ENCODE assay signal across 17 cellular contexts in the genomic region with DNA sequence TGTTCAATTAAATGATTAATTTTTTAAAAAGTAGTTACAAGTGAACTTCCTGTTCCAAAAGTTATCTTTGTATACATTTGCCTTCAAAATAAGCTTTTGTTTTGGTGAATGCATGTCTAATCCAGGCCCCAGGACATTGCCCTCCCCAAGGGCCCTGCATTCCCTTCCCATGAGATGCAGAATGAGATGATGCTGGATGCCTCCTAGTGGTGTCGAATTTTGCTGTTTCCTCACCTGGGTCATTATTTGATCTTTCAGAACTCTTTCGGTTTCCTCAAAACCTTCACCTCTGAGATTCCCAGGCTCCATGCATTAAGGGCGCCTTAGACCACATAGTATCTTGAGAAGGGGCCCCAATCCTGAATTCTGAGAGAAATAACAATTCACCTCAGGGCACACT.
DNase-seq lines count a peak whose midpoint lies in the region; ATAC-seq and TF ChIP-seq lines count a peak whose summit lies in the region.
"Had no signal": no experiment of that assay in that cellular context is flagged by ENCODE, and none has a peak within 500 bp of the region (broad histone marks: within the 10 kb centered on the region; RNA-seq: fewer than 3 reads in every experiment).

No MANE protein-coding gene starts in this region.

- H3K9me3 ChIP-seq in OCI-LY3 (ENCODE audit: insufficient read depth, low read length), result no peaks in the 10 kb centered on the region
- H3K9me3 ChIP-seq in right lobe of liver, result no peaks in the 10 kb centered on the region
- no peaks in the 10 kb centered on the region for H3K9me3 ChIP-seq in SJCRH30 (replicated peaks)
- H3K9me3 ChIP-seq: BE2C, Caco-2, HAP-1 had no signal

- no peak overlapping the region for H3K4me3 ChIP-seq in OCI-LY3 (ENCODE audit: low read length)
- no peak overlapping the region for H3K4me3 ChIP-seq in right lobe of liver
- no peak overlapping the region for H3K4me3 ChIP-seq in SJCRH30
- H3K4me3 ChIP-seq: HAP-1 had no signal

- no peaks in the 10 kb centered on the region for H3K27me3 Mint-ChIP-seq in activated CD4-positive, alpha-beta T cell treated with anti-CD3 and anti-CD28 coated beads, Interleukin-2, amount 10 ng/mL, durations not matched to agents 24 days and 14 days
- H3K27me3 Mint-ChIP-seq: CD4-positive, alpha-beta T cell had no signal

- H3K27ac ChIP-seq in OCI-LY3 (ENCODE audit: low read length) (no peak overlapping the region), right lobe of liver (no peak overlapping the region), SJCRH30 (no peak overlapping the region)

- no peak overlapping the region for H2AFZ ChIP-seq in OCI-LY3 (ENCODE audit: low read depth, low read length)

- TF ChIP-seq CTCF in OCI-LY3 (IDR thresholded peaks at IDR 0.05; ENCODE audit: low read depth, low read length) (peak; percentile 34), right lobe of liver (IDR thresholded peaks at IDR 0.05) (peak; percentile 11 to 28 (median 14))

- H3K9ac ChIP-seq in OCI-LY3 (ENCODE audit: low read length), result no peak overlapping the region

- H3K4me1 ChIP-seq in OCI-LY3 (ENCODE audit: low read length) (no peaks in the 10 kb centered on the region; the same call in 1 of the 2 replicates), right lobe of liver (no peaks in the 10 kb centered on the region), SJCRH30 (no peaks in the 10 kb centered on the region)
- H3K4me1 ChIP-seq: BE2C, Caco-2, HAP-1 had no signal

- no peak overlapping the region for H3K4me2 ChIP-seq in OCI-LY3 (ENCODE audit: low read length)

- H3K36me3 ChIP-seq in OCI-LY3 (replicated peaks; ENCODE audit: low read depth, low read length), result no peaks in the 10 kb centered on the region
- H3K36me3 ChIP-seq in right lobe of liver, result no peaks in the 10 kb centered on the region
- H3K36me3 ChIP-seq in SJCRH30, result no peaks in the 10 kb centered on the region
- H3K36me3 ChIP-seq: BE2C, HAP-1 had no signal

- no peaks in the 10 kb centered on the region for H3K36me3 Mint-ChIP-seq in activated CD4-positive, alpha-beta T cell treated with anti-CD3 and anti-CD28 coated beads, Interleukin-2, amount 10 ng/mL, durations not matched to agents 24 days and 14 days (ENCODE audit: low read depth)

- no peaks in the 10 kb centered on the region for H4K20me1 ChIP-seq in OCI-LY3 (ENCODE audit: insufficient read depth, low read length)

- intact Hi-C loops in right lobe of liver (cut with DNase I), result no loop called here
- intact Hi-C loops in activated CD4-positive, alpha-beta T cell treated with anti-CD3 and anti-CD28 coated beads, Interleukin-2, amount 10 ng/mL, durations not matched to agents 24 days and 14 days (cut with micrococcal nuclease), result no loop called here

- no peak for TF ChIP-seq POLR2A in right lobe of liver (IDR thresholded peaks at IDR 0.05)

- no peaks in the 10 kb centered on the region for H3K9me3 Mint-ChIP-seq in activated CD4-positive, alpha-beta T cell treated with anti-CD3 and anti-CD28 coated beads, Interleukin-2, amount 10 ng/mL, durations not matched to agents 24 days and 14 days

- no peaks in the 10 kb centered on the region for H3K27me3 ChIP-seq in OCI-LY3 (ENCODE audit: low read depth, low read length)
- H3K27me3 ChIP-seq in right lobe of liver, result no peaks in the 10 kb centered on the region
- H3K27me3 ChIP-seq in SJCRH30, result no peaks in the 10 kb centered on the region
- H3K27me3 ChIP-seq: BE2C had no signal

- no peak overlapping the region for H3K27ac Mint-ChIP-seq in activated CD4-positive, alpha-beta T cell treated with anti-CD3 and anti-CD28 coated beads, Interleukin-2, amount 10 ng/mL, durations not matched to agents 24 days and 14 days
- H3K27ac Mint-ChIP-seq: CD4-positive, alpha-beta T cell had no signal

- no peak overlapping the region for H3K4me3 Mint-ChIP-seq in activated CD4-positive, alpha-beta T cell treated with anti-CD3 and anti-CD28 coated beads, Interleukin-2, amount 10 ng/mL, durations not matched to agents 24 days and 14 days
- H3K4me3 Mint-ChIP-seq: CD4-positive, alpha-beta T cell had no signal

- DNase-seq in ELF-1 (ENCODE audit: low read depth, low spot score) (peak; percentile 8), foreskin melanocyte (peak; percentile 11), right lobe of liver (no peak), SJCRH30 (no peak), inferior parietal cortex (ENCODE audit: extremely low spot score) (no peak)
- no peak for DNase-seq in activated CD4-positive, alpha-beta T cell treated with anti-CD3 and anti-CD28 coated beads, Interleukin-2, amount 10 ng/mL, durations not matched to agents 24 days and 14 days
- DNase-seq: BE2C; Caco-2; CD4-positive, alpha-beta T cell; KG1; MV-4-11; NCI-H1694 treated with DMSO at 0.1 percent for 48 hours; NCI-H510A treated with DMSO at 0.1 percent for 48 hours; NCI-H774; PC-3 had no signal

- 26% methylated on average over 3 of the region's 3 CpGs for WGBS in right lobe of liver (ENCODE audit: insufficient coverage, low coverage, low lambda C conversion rate, missing lambda C conversion rate)

- H3K79me2 ChIP-seq in OCI-LY3 (ENCODE audit: low read length), result no peaks in the 10 kb centered on the region

- H3K4me1 Mint-ChIP-seq in activated CD4-positive, alpha-beta T cell treated with anti-CD3 and anti-CD28 coated beads, Interleukin-2, amount 10 ng/mL, durations not matched to agents 24 days and 14 days, result no peaks in the 10 kb centered on the region

- ATAC-seq in right lobe of liver, result peak in 3 of 4 donors; percentile 29 to 53 (median 49)
- ATAC-seq: PC-3 had no signal

Comparison
In these comparisons a context has a peak if more than half of its experiments do, and no peak if none do; other contexts are left out.
1. DNase-seq: peak in ELF-1 (single experiment) and foreskin melanocyte (single experiment); none in right lobe of liver (0 of 3), SJCRH30 (0 of 2), inferior parietal cortex (single experiment) and activated CD4-positive, alpha-beta T cell treated with anti-CD3 and anti-CD28 coated beads, Interleukin-2, amount 10 ng/mL, durations not matched to agents 24 days and 14 days (single experiment).